9 cellular contexts compared by ENCODE assay signal in genomic region chr1:230103341-230104173, GRCh38. TPM values are rescaled to one million over a fixed set of nuclear protein-coding genes. Genes with fewer than 3 reads are reported as not detected.
DNase-seq lines count a peak whose midpoint lies in the region; ATAC-seq, FAIRE-seq and TF ChIP-seq lines count a peak whose summit lies in the region.
"Had no signal": no experiment of that assay in that cellular context is flagged by ENCODE, and none has a peak within 500 bp of the region (broad histone marks: within the 10 kb centered on the region; RNA-seq: fewer than 3 reads in every experiment).

No MANE protein-coding gene starts in this region.

- no peak for TF ChIP-seq POLR2A in esophagus squamous epithelium (IDR thresholded peaks at IDR 0.05)

- CTCF ChIA-PET in HEK293 (lab: Yijun Ruan, JAX) (interaction anchor here (0.6 to 3.6 kb wide), 5 partner anchors 12 to 62 kb away, joined by 4 to 18 read pairs (median 4); no protein-coding TSS in a partner anchor), Panc1 (lab: Charles Lee) (interaction anchor here (0.8 to 1.0 kb wide), 2 partner anchors 10 to 22 kb away, joined by 3 read pairs; no protein-coding TSS in a partner anchor)

- no peak for FAIRE-seq in urothelium cell line (lab: Jason Lieb, UNC)

- POLR2A ChIA-PET in HEK293 (lab: Yijun Ruan, JAX), result interaction anchor here (1.1 to 1.5 kb wide), 4 partner anchors 10 to 24 kb away, joined by 3 to 5 read pairs (median 4); no protein-coding TSS in a partner anchor
- POLR2A ChIA-PET in Panc1 (lab: Charles Lee), result no interaction called here

- no peak overlapping the region for H3K27ac ChIP-seq in HEK293 (ENCODE audit: extremely low read depth, low read depth, low read length)
- H3K27ac ChIP-seq in Panc1 (ENCODE audit: low read length), result peak overlapping the region; percentile 93
- H3K27ac ChIP-seq in esophagus squamous epithelium, result peak overlapping the region in 3 of 4 donors; percentile 72 to 90 (median 78)
- H3K27ac ChIP-seq in smooth muscle cell (ENCODE audit: low read depth), result peak overlapping the region; percentile 87
- H3K27ac ChIP-seq in endodermal cell (ENCODE audit: low read depth, low read length), result no peak overlapping the region

- H3K27me3 Mint-ChIP-seq in glutamatergic neuron (ENCODE audit: unreplicated experiment) (peaks cover 6% of the 10 kb centered on the region), endodermal cell (ENCODE audit: insufficient read depth) (peaks cover 2% of the 10 kb centered on the region)
- H3K27me3 Mint-ChIP-seq: naive B cell had no signal

- no peaks in the 10 kb centered on the region for H3K9me3 Mint-ChIP-seq in glutamatergic neuron (ENCODE audit: unreplicated experiment)
- no peaks in the 10 kb centered on the region for H3K9me3 Mint-ChIP-seq in endodermal cell
- H3K9me3 Mint-ChIP-seq: naive B cell had no signal

- no peaks in the 10 kb centered on the region for H3K36me3 ChIP-seq in HEK293 (ENCODE audit: control insufficient read depth in 2 of 2, insufficient read depth in 1 of 2, low read length in 2 of 2)
- no peaks in the 10 kb centered on the region; the same call in 1 of the 2 replicates for H3K36me3 ChIP-seq in Panc1 (ENCODE audit: control insufficient read depth, insufficient read depth, low read length)
- H3K36me3 ChIP-seq in esophagus squamous epithelium, result no peaks in the 10 kb centered on the region
- no peaks in the 10 kb centered on the region for H3K36me3 ChIP-seq in smooth muscle cell (ENCODE audit: low read depth)
- H3K36me3 ChIP-seq in endodermal cell (ENCODE audit: control insufficient read depth, insufficient read depth, low read length), result no peaks in the 10 kb centered on the region

- no peak overlapping the region for H3K4me3 Mint-ChIP-seq in glutamatergic neuron (ENCODE audit: unreplicated experiment)
- no peak overlapping the region for H3K4me3 Mint-ChIP-seq in endodermal cell

- H3F3A ChIP-seq in smooth muscle cell (ENCODE audit: low read depth), result peaks cover 21% of the 10 kb centered on the region

- H3K79me2 ChIP-seq in smooth muscle cell (ENCODE audit: low read depth), result peaks cover 61% of the 10 kb centered on the region

- no peak overlapping the region for H3K27ac Mint-ChIP-seq in glutamatergic neuron (ENCODE audit: unreplicated experiment)
- H3K27ac Mint-ChIP-seq in endodermal cell, result no peak overlapping the region

- DNase-seq in Panc1 (ENCODE audit: low read depth, low spot score) (no peak), esophagus squamous epithelium (lab: John Stamatoyannopoulos, UW) (no peak), smooth muscle cell (lab: John Stamatoyannopoulos, UW; ENCODE audit: unreplicated experiment) (no peak), urothelium cell line (ENCODE audit: low spot score) (no peak), glutamatergic neuron (no peak), endodermal cell (no peak)
- DNase-seq: naive B cell had no signal

- intact Hi-C loops in Panc1 (cut with micrococcal nuclease; ENCODE audit: unreplicated experiment), result no loop called here
- intact Hi-C loops in esophagus squamous epithelium (cut with DNase I), result no loop called here

- no peak overlapping the region for H3K4me3 ChIP-seq in HEK293 (ENCODE audit: low read depth, low read length)
- H3K4me3 ChIP-seq in Panc1 (ENCODE audit: low read depth in 2 of 2, low read length in 2 of 2), result peak overlapping the region in 1 of 2 experiments; percentile 39; a peak in 2 of 4 replicates
- peak overlapping the region in 1 of 4 donors; percentile 39 for H3K4me3 ChIP-seq in esophagus squamous epithelium
- no peak overlapping the region for H3K4me3 ChIP-seq in smooth muscle cell
- no peak overlapping the region for H3K4me3 ChIP-seq in endodermal cell (ENCODE audit: low read length)

- H3K36me3 Mint-ChIP-seq in glutamatergic neuron (ENCODE audit: unreplicated experiment) (no peaks in the 10 kb centered on the region), endodermal cell (ENCODE audit: low read depth) (no peaks in the 10 kb centered on the region)
- H3K36me3 Mint-ChIP-seq: naive B cell had no signal

- peaks cover 85% of the 10 kb centered on the region for H4K20me1 ChIP-seq in smooth muscle cell (ENCODE audit: low read depth)

- BruUV-seq in Panc1 (replicated peaks; lab: Mats Ljungman, UMichigan), result no TSS peak

- in situ Hi-C loops in Panc1 (cut with HindIII; ENCODE audit: low pct_unique_long_range_greater_than_20kb, low sequenced_read_pairs), result no loop called here

- H3K27me3 ChIP-seq in Panc1 (ENCODE audit: control insufficient read depth, insufficient read depth, low read length) (no peaks in the 10 kb centered on the region), esophagus squamous epithelium (no peaks in the 10 kb centered on the region), smooth muscle cell (ENCODE audit: low read depth) (no peaks in the 10 kb centered on the region), endodermal cell (ENCODE audit: control insufficient read depth, insufficient read depth, low read length, poor library complexity, severe bottlenecking) (no peaks in the 10 kb centered on the region)

- H3K9ac ChIP-seq in smooth muscle cell (ENCODE audit: low read depth), result peak overlapping the region; percentile 3
- H3K9ac ChIP-seq in endodermal cell (ENCODE audit: extremely low read depth, low read length, poor library complexity, severe bottlenecking), result no peak overlapping the region

- WGBS in esophagus squamous epithelium, 2 donors, result 41 to 69% methylated on average over 5 of the region's 5 CpGs
- 69% methylated on average over 5 of the region's 5 CpGs for WGBS in smooth muscle cell (ENCODE audit: low lambda C conversion rate)
- WGBS in endodermal cell (ENCODE audit: insufficient coverage in 1 of 2, insufficient read length in 1 of 2), 2 experiments, result 81% methylated on average over 4 to 5 of the region's 5 CpGs

- H3K4me1 ChIP-seq in HEK293 (ENCODE audit: control insufficient read depth, insufficient read depth, low read length) (peaks cover 42% of the 10 kb centered on the region), Panc1 (ENCODE audit: control insufficient read depth, insufficient read depth, low read length) (peaks cover 61% of the 10 kb centered on the region), esophagus squamous epithelium (peaks cover 34 to 56% (median 44%) of the 10 kb centered on the region in 3 donors), smooth muscle cell (ENCODE audit: low read depth) (peaks cover 34% of the 10 kb centered on the region), endodermal cell (ENCODE audit: control insufficient read depth, insufficient read depth, low read length) (peaks cover 10% of the 10 kb centered on the region)

- H3K4me2 ChIP-seq in smooth muscle cell, result peak overlapping the region; percentile 73

- no peak for TF ChIP-seq CTCF in HEK293 (tag by site-specific recombination; IDR thresholded peaks at IDR 0.05)
- no peak for TF ChIP-seq CTCF in Panc1 (IDR thresholded peaks at IDR 0.05)
- no peak for TF ChIP-seq CTCF in esophagus squamous epithelium (IDR thresholded peaks at IDR 0.05)
- TF ChIP-seq CTCF in smooth muscle cell (IDR thresholded peaks at IDR 0.05; ENCODE audit: borderline replicate concordance, insufficient read depth, poor library complexity, severe bottlenecking), result no peak
- TF ChIP-seq CTCF in glutamatergic neuron (IDR thresholded peaks at IDR 0.05; ENCODE audit: partially characterized antibody, unreplicated experiment), result no peak
- no peak for TF ChIP-seq CTCF in endodermal cell (conservative IDR thresholded peaks at IDR 0.05)

- H3K4me1 Mint-ChIP-seq in glutamatergic neuron (ENCODE audit: low read depth, unreplicated experiment), result peaks cover 37% of the 10 kb centered on the region
- peaks cover 41% of the 10 kb centered on the region for H3K4me1 Mint-ChIP-seq in endodermal cell

- H3K9me3 ChIP-seq in HEK293 (ENCODE audit: control insufficient read depth, insufficient read depth, low read depth, low read length) (no peaks in the 10 kb centered on the region), Panc1 (ENCODE audit: control insufficient read depth, insufficient read depth, low read depth, low read length) (no peaks in the 10 kb centered on the region), esophagus squamous epithelium (no peaks in the 10 kb centered on the region), smooth muscle cell (replicated peaks; ENCODE audit: low read depth) (no peaks in the 10 kb centered on the region), endodermal cell (ENCODE audit: control insufficient read depth, low read length) (no peaks in the 10 kb centered on the region)

- H2AFZ ChIP-seq in smooth muscle cell (ENCODE audit: low read depth), result no peak overlapping the region

- ATAC-seq in Panc1 (no peak), GM19023 (IDR thresholded peaks at IDR 0.05; ENCODE audit: unreplicated experiment) (no peak)

TF ChIP-seq in HEK293, 187 proteins besides CTCF, POLR2A, EP300 and RAD21 (continues in another document):
- TF ChIP-seq ZNF146 (tag by site-specific recombination; IDR thresholded peaks at IDR 0.05), result no peak
- TF ChIP-seq SP7 (tag by site-specific recombination; IDR thresholded peaks at IDR 0.05), result peak; percentile 99
- no peak for TF ChIP-seq ZNF16 (tag by site-specific recombination; IDR thresholded peaks at IDR 0.05; ENCODE audit: low read depth)
- TF ChIP-seq ZNF600 (tag by site-specific recombination; IDR thresholded peaks at IDR 0.05), result peak; percentile 58; the same call in 1 of the 2 replicates

RNA-seq across cellular contexts. Expression of gene GALNT2, which starts 36.5 kb away (rescaled TPM):
- total RNA-seq in Panc1 (2021; ENCODE audit: unreplicated experiment) (152 TPM), esophagus squamous epithelium (10 to 100 TPM; 25.8 to 36.2 (median 31.0) TPM), smooth muscle cell (76.4 and 91.0 TPM in 2 replicates), glutamatergic neuron (ENCODE audit: unreplicated experiment) (35.2 TPM), endodermal cell (10 to 100 TPM; 41.6 to 63.5 TPM)
- polyA plus RNA-seq in Panc1 (2012; ENCODE audit: insufficient read length), result 129 TPM
- polyA plus RNA-seq in smooth muscle cell, result 152 and 162 TPM in 2 replicates
- 85.8 TPM for polyA plus RNA-seq in endodermal cell (2013, experiment 1 of 2)
- 77.5 TPM for polyA plus RNA-seq in endodermal cell (2013, experiment 2 of 2)

Comparison
In these comparisons a context has a peak if more than half of its experiments do, and no peak if none do; other contexts are left out.
1. H3K27ac ChIP-seq: peak in Panc1 (single experiment), esophagus squamous epithelium (3 of 4) and smooth muscle cell (single experiment); none in HEK293 (single experiment) and endodermal cell (single experiment).